ENCODE assay signal across 38 cellular contexts in genomic region chr20:37246736-37247135, GRCh38. TPM values are rescaled to one million over a fixed set of nuclear protein-coding genes. Genes with fewer than 3 reads are reported as not detected.
"Had no signal": no experiment of that assay in that cellular context is flagged by ENCODE, and none has a peak within 500 bp of the region (broad histone marks: within the 10 kb centered on the region; RNA-seq: fewer than 3 reads in every experiment).

No MANE protein-coding gene starts in this region.

- H3K9me3 Mint-ChIP-seq: activated CD4-positive, alpha-beta memory T cell treated with anti-CD3 and anti-CD28 coated beads, Interleukin-2, amount 10 ng/mL, durations not matched to agents 7 days and 5 days; T-cell had no signal

- H3K4me1 Mint-ChIP-seq: activated CD4-positive, alpha-beta memory T cell treated with anti-CD3 and anti-CD28 coated beads, Interleukin-2, amount 10 ng/mL, durations not matched to agents 7 days and 5 days; activated CD8-positive, alpha-beta memory T cell treated with anti-CD3 and anti-CD28 coated beads, Interleukin-2, amount 10 ng/mL, durations not matched to agents 7 days and 5 days; T-cell had no signal

- H3K27me3 Mint-ChIP-seq: activated CD4-positive, alpha-beta memory T cell treated with anti-CD3 and anti-CD28 coated beads, Interleukin-2, amount 10 ng/mL, durations not matched to agents 7 days and 5 days; activated CD8-positive, alpha-beta memory T cell treated with anti-CD3 and anti-CD28 coated beads, Interleukin-2, amount 10 ng/mL, durations not matched to agents 7 days and 5 days; T-cell; T-helper 17 cell had no signal

- H3K4me2 ChIP-seq: KMS-11 had no signal

- H3K4me1 ChIP-seq: adrenal gland, body of pancreas, Peyer's patch had no signal

- H3K27ac ChIP-seq: adrenal gland, body of pancreas, KMS-11, Peyer's patch, WERI-Rb-1 had no signal

- H3K27ac Mint-ChIP-seq: activated CD4-positive, alpha-beta memory T cell treated with anti-CD3 and anti-CD28 coated beads, Interleukin-2, amount 10 ng/mL, durations not matched to agents 7 days and 5 days; activated CD8-positive, alpha-beta memory T cell treated with anti-CD3 and anti-CD28 coated beads, Interleukin-2, amount 10 ng/mL, durations not matched to agents 7 days and 5 days; T-cell had no signal

- H3K9me3 ChIP-seq: adrenal gland, body of pancreas, Peyer's patch had no signal

- DNase-seq: activated CD4-positive, alpha-beta memory T cell treated with anti-CD3 and anti-CD28 coated beads, Interleukin-2, amount 10 ng/mL, durations not matched to agents 7 days and 5 days; activated CD4-positive, alpha-beta T cell treated with anti-CD3 and anti-CD28 coated beads for 1 hour; activated CD4-positive, alpha-beta T cell treated with anti-CD3 and anti-CD28 coated beads for 48 hours; activated CD4-positive, CD25-positive, alpha-beta regulatory T cell; activated CD8-positive, alpha-beta memory T cell treated with anti-CD3 and anti-CD28 coated beads for 24 hours; activated CD8-positive, alpha-beta memory T cell treated with anti-CD3 and anti-CD28 coated beads, Interleukin-2, amount 10 ng/mL, durations not matched to agents 7 days and 5 days; activated CD8-positive, alpha-beta memory T cell treated with anti-CD3 and anti-CD28 coated beads, Interleukin-2, amount 50 U/mL, for 48 hours; activated effector memory CD4-positive, alpha-beta T cell treated with anti-CD3 and anti-CD28 coated beads, Interleukin-2, amount 50 U/mL, for 16 hours; activated naive CD4-positive, alpha-beta T cell; activated naive CD4-positive, alpha-beta T cell treated with anti-CD3 and anti-CD28 coated beads, Interleukin-2, amount 50 U/mL, for 16 hours; activated T-cell treated with anti-CD3 and anti-CD28 coated beads, Interleukin-2, amount 50 U/mL, for 48 hours; adrenal gland; body of pancreas; central memory CD4-positive, alpha-beta T cell; MM.1S; MV-4-11; NCI-H1092; NCI-H1436 treated with DMSO at 0.1 percent for 48 hours; NCI-H1694 treated with DMSO at 0.1 percent for 48 hours; NCI-H2029; NCI-H345; NCI-H524 treated with DMSO at 0.1 percent for 48 hours; NCI-H748 treated with DMSO at 0.1 percent for 48 hours; NK-92 treated with Interleukin-12 subunit alpha and Interleukin-12 subunit beta, amount 100 ng/mL, for 24 hours; PC-3; Peyer's patch; RPMI8226; SHP77 treated with DMSO at 0.1 percent for 48 hours; T-cell; T-helper 17 cell; T1000; WERI-Rb-1 had no signal

- H3K4me3 ChIP-seq: adrenal gland, body of pancreas, Peyer's patch had no signal

- H3K9ac ChIP-seq: KMS-11 had no signal

- FAIRE-seq: astrocyte had no signal

- H3K27me3 ChIP-seq: adrenal gland, body of pancreas, Peyer's patch had no signal

- H3K4me3 Mint-ChIP-seq: activated CD4-positive, alpha-beta memory T cell treated with anti-CD3 and anti-CD28 coated beads, Interleukin-2, amount 10 ng/mL, durations not matched to agents 7 days and 5 days; activated CD8-positive, alpha-beta memory T cell treated with anti-CD3 and anti-CD28 coated beads, Interleukin-2, amount 10 ng/mL, durations not matched to agents 7 days and 5 days; T-cell; T-helper 17 cell had no signal

RNA-seq across cellular contexts. Expression of gene GHRH, which starts 14.9 kb away (rescaled TPM):
- total RNA-seq: activated CD4-positive, alpha-beta memory T cell treated with anti-CD3 and anti-CD28 coated beads, Interleukin-2, amount 10 ng/mL, durations not matched to agents 7 days and 5 days; activated CD8-positive, alpha-beta memory T cell treated with anti-CD3 and anti-CD28 coated beads, Interleukin-2, amount 10 ng/mL, durations not matched to agents 7 days and 5 days; adrenal gland; astrocyte; body of pancreas; cerebellum; LHCN-M2; NCI-H460; PC-3; Peyer's patch; SK-MEL-5; T-cell; T-helper 17 cell had no signal
